Comparison of ENCODE assay signal across 8 cellular contexts in the genomic region with DNA sequence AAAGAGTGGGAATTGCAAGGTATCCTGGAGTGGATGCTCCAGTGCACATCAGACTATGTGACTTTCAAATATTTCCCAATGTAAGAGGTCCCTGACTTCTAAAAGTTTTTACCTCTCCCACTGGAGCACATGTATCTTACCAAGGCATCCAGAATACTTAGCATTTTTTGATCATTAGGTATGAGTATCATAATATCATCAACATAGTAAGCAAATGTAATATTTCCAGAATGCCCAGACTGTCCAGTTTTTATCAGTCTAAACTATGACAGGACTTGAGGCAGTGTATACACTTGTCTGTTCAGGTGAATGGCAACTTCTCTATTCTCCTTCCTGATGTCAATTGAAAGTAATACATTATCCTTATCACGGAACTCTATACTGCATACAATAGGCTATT.
"Had no signal": no experiment of that assay in that cellular context is flagged by ENCODE, and none has a peak within 500 bp of the region (broad histone marks: within the 10 kb centered on the region; RNA-seq: fewer than 3 reads in every experiment).

No MANE protein-coding gene starts in this region.

- H3K27ac ChIP-seq: HL-60, KMS-11 had no signal

- H3K4me3 ChIP-seq: K562 had no signal

- H3K4me3 Mint-ChIP-seq: IgD-negative memory B cell had no signal

- H3K4me1 Mint-ChIP-seq: IgD-negative memory B cell had no signal

- H3K27ac Mint-ChIP-seq: IgD-negative memory B cell had no signal

- DNase-seq: IMR-90, KBM-7, KG1 had no signal

- H3K9ac ChIP-seq: KMS-11 had no signal

- H3K4me2 ChIP-seq: KMS-11 had no signal

- ATAC-seq: HepG2, K562 had no signal

- H3K36me3 Mint-ChIP-seq: IgD-negative memory B cell had no signal

- H3K27me3 Mint-ChIP-seq: IgD-negative memory B cell had no signal

- H3K9me3 Mint-ChIP-seq: IgD-negative memory B cell had no signal
